In the genomic region with DNA sequence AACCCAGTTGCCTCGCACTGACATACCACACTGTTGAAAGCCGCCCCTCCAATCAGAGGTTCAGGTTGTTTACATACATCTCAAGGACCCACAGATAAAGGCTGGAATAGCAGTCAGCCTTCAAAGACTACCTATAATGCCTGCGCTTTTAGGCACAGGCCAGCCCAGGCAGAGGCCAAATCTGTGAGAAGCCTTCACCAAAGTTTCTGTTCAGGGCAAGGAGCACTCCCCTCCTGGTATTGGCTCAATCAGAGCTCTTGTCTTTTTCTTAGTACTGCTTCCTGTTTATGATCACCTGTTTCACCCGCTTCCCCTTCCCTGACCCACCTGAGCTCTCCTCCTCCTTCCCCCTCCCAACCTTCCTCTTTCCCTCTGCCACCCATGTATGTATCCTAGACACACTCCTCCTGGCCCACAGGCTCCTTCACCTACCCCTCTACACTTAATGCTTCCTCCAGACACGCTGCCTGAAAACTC, we compare ENCODE assay signal across 14 cellular contexts. TPM values are rescaled to one million over a fixed set of nuclear protein-coding genes. Genes with fewer than 3 reads are reported as not detected.
DNase-seq lines count a peak whose midpoint lies in the region; ATAC-seq and TF ChIP-seq lines count a peak whose summit lies in the region.
"Had no signal": no experiment of that assay in that cellular context is flagged by ENCODE, and none has a peak within 500 bp of the region (broad histone marks: within the 10 kb centered on the region; RNA-seq: fewer than 3 reads in every experiment).

No MANE protein-coding gene starts in this region.

- H3K36me3 ChIP-seq in OCI-LY7 (ENCODE audit: insufficient read depth, low read length), result no peaks in the 10 kb centered on the region

- peaks cover 44% of the 10 kb centered on the region for H3K4me1 Mint-ChIP-seq in activated CD4-positive, alpha-beta T cell treated with anti-CD3 and anti-CD28 coated beads for 36 hours
- peaks cover 12% of the 10 kb centered on the region for H3K4me1 Mint-ChIP-seq in central memory CD8-positive, alpha-beta T cell
- peaks cover 7% of the 10 kb centered on the region for H3K4me1 Mint-ChIP-seq in neural crest cell
- H3K4me1 Mint-ChIP-seq in stimulated activated naive B cell treated with anti-CD40 and anti-IgM and Interleukin-4, amounts not matched to agents 10 μg/mL and 1 μg/mL and 100 μg/mL, for 72 hours, result peaks cover 0 to 6% of the 10 kb centered on the region in 2 donors

- no peaks in the 10 kb centered on the region for H3K9me2 ChIP-seq in OCI-LY7 (ENCODE audit: insufficient read depth, low read length)

- no TSS peak for BruUV-seq in OCI-LY7 (replicated peaks; lab: Mats Ljungman, UMichigan)

- peak; percentile 62 for ATAC-seq in activated CD4-positive, alpha-beta T cell treated with anti-CD3 and anti-CD28 coated beads for 36 hours
- ATAC-seq in central memory CD8-positive, alpha-beta T cell (replicated peaks; ENCODE audit: extremely low read depth, poor library complexity, severe bottlenecking), result no peak
- ATAC-seq in stimulated activated naive B cell treated with anti-CD40 and anti-IgM and Interleukin-4, amounts not matched to agents 10 μg/mL and 1 μg/mL and 100 μg/mL, for 72 hours (replicated peaks), result no peak
- no peak for ATAC-seq in HG02884 (IDR thresholded peaks at IDR 0.05; ENCODE audit: unreplicated experiment)

- POLR2A ChIA-PET in activated CD4-positive, alpha-beta T cell treated with anti-CD3 and anti-CD28 coated beads for 36 hours (lab: Charles Lee), result no interaction called here
- POLR2A ChIA-PET in OCI-LY7 (lab: Charles Lee), result interaction anchor here (0.6 to 3.2 kb wide), 2 partner anchors 11 to 174 kb away, joined by 4 to 10 read pairs; no protein-coding TSS in a partner anchor

- H3K4me1 ChIP-seq in OCI-LY7 (ENCODE audit: insufficient read depth, low read length, poor library complexity, severe bottlenecking), result peaks cover 9% of the 10 kb centered on the region

- H3K27ac Mint-ChIP-seq in activated CD4-positive, alpha-beta T cell treated with anti-CD3 and anti-CD28 coated beads for 36 hours, result peak overlapping the region; percentile 88
- H3K27ac Mint-ChIP-seq in central memory CD8-positive, alpha-beta T cell (ENCODE audit: low read depth), result peak overlapping the region; percentile 63
- H3K27ac Mint-ChIP-seq in neural crest cell (ENCODE audit: unreplicated experiment), result peak overlapping the region; percentile 29
- no peak overlapping the region for H3K27ac Mint-ChIP-seq in stimulated activated naive B cell treated with anti-CD40 and anti-IgM and Interleukin-4, amounts not matched to agents 10 μg/mL and 1 μg/mL and 100 μg/mL, for 72 hours

- H3K4me3 ChIP-seq in OCI-LY7 (ENCODE audit: low read depth, low read length, poor library complexity, severe bottlenecking), result no peak overlapping the region

- CTCF ChIA-PET in activated CD4-positive, alpha-beta T cell treated with anti-CD3 and anti-CD28 coated beads for 36 hours (lab: Charles Lee), result interaction anchor here (0.5 to 1.6 kb wide), 5 partner anchors 9 to 972 kb away, joined by 3 to 6 read pairs (median 5); no protein-coding TSS in a partner anchor
- CTCF ChIA-PET in OCI-LY7 (lab: Charles Lee; ENCODE audit: unreplicated experiment), result no interaction called here

- TF ChIP-seq CTCF in OCI-LY7 (conservative IDR thresholded peaks at IDR 0.05; ENCODE audit: low read length) (no peak), neural crest cell (conservative IDR thresholded peaks at IDR 0.05) (no peak)

- no peak overlapping the region for H3K4me3 Mint-ChIP-seq in activated CD4-positive, alpha-beta T cell treated with anti-CD3 and anti-CD28 coated beads for 36 hours
- no peak overlapping the region for H3K4me3 Mint-ChIP-seq in central memory CD8-positive, alpha-beta T cell
- H3K4me3 Mint-ChIP-seq in neural crest cell, result no peak overlapping the region
- H3K4me3 Mint-ChIP-seq in stimulated activated naive B cell treated with anti-CD40 and anti-IgM and Interleukin-4, amounts not matched to agents 10 μg/mL and 1 μg/mL and 100 μg/mL, for 72 hours, result no peak overlapping the region

- H4K20me1 ChIP-seq in OCI-LY7 (ENCODE audit: insufficient read depth, low read length), result no peaks in the 10 kb centered on the region

- H3K36me3 Mint-ChIP-seq in activated CD4-positive, alpha-beta T cell treated with anti-CD3 and anti-CD28 coated beads for 36 hours (ENCODE audit: low read depth), result peaks cover 18% of the 10 kb centered on the region
- H3K36me3 Mint-ChIP-seq in central memory CD8-positive, alpha-beta T cell (ENCODE audit: insufficient read depth), result peaks cover 2% of the 10 kb centered on the region
- H3K36me3 Mint-ChIP-seq in neural crest cell (ENCODE audit: low read depth), result peaks cover 2% of the 10 kb centered on the region
- no peaks in the 10 kb centered on the region for H3K36me3 Mint-ChIP-seq in stimulated activated naive B cell treated with anti-CD40 and anti-IgM and Interleukin-4, amounts not matched to agents 10 μg/mL and 1 μg/mL and 100 μg/mL, for 72 hours

- no peaks in the 10 kb centered on the region for H3K9me3 Mint-ChIP-seq in activated CD4-positive, alpha-beta T cell treated with anti-CD3 and anti-CD28 coated beads for 36 hours (ENCODE audit: low read depth)
- H3K9me3 Mint-ChIP-seq in central memory CD8-positive, alpha-beta T cell, result no peaks in the 10 kb centered on the region
- H3K9me3 Mint-ChIP-seq in neural crest cell, result no peaks in the 10 kb centered on the region
- no peaks in the 10 kb centered on the region for H3K9me3 Mint-ChIP-seq in stimulated activated naive B cell treated with anti-CD40 and anti-IgM and Interleukin-4, amounts not matched to agents 10 μg/mL and 1 μg/mL and 100 μg/mL, for 72 hours

- no peak overlapping the region for H3K27ac ChIP-seq in OCI-LY7 (ENCODE audit: low read depth, low read length, poor library complexity, severe bottlenecking)
- H3K27ac ChIP-seq: VCaP had no signal

- H3K27me3 Mint-ChIP-seq in activated CD4-positive, alpha-beta T cell treated with anti-CD3 and anti-CD28 coated beads for 36 hours, result no peaks in the 10 kb centered on the region
- H3K27me3 Mint-ChIP-seq in central memory CD8-positive, alpha-beta T cell, result no peaks in the 10 kb centered on the region
- H3K27me3 Mint-ChIP-seq in neural crest cell (ENCODE audit: low read depth), result no peaks in the 10 kb centered on the region
- no peaks in the 10 kb centered on the region for H3K27me3 Mint-ChIP-seq in stimulated activated naive B cell treated with anti-CD40 and anti-IgM and Interleukin-4, amounts not matched to agents 10 μg/mL and 1 μg/mL and 100 μg/mL, for 72 hours

- H3K9me3 ChIP-seq in OCI-LY7 (ENCODE audit: low read length), result no peaks in the 10 kb centered on the region

- H2AFZ ChIP-seq in OCI-LY7 (ENCODE audit: low read length), result peak overlapping the region; percentile 82; the same call in 1 of the 2 replicates

- peak overlapping the region; percentile 32 for H3K4me2 ChIP-seq in OCI-LY7 (ENCODE audit: low read length)

- H3K79me2 ChIP-seq in OCI-LY7 (ENCODE audit: insufficient read depth, low read depth, low read length), result no peaks in the 10 kb centered on the region

- no peak for DNase-seq in activated CD4-positive, alpha-beta T cell treated with anti-CD3 and anti-CD28 coated beads for 36 hours
- DNase-seq in activated CD4-positive, alpha-beta T cell treated with anti-CD3 and anti-CD28 coated beads for 48 hours, result no peak
- DNase-seq in OCI-LY7 (ENCODE audit: low spot score) (peak; percentile 28), neural crest cell (ENCODE audit: low read depth, low spot score) (no peak), HCEC 1CT (no peak)
- no peak for DNase-seq in central memory CD8-positive, alpha-beta T cell (ENCODE audit: low spot score in 2 of 2)
- no peak for DNase-seq in stimulated activated naive B cell treated with anti-CD40 and anti-IgM and Interleukin-4, amounts not matched to agents 10 μg/mL and 1 μg/mL and 100 μg/mL, for 72 hours
- DNase-seq: EL, kidney, NCI-H1105 treated with DMSO at 0.1 percent for 48 hours, NCI-H526, nucleus accumbens had no signal

- intact Hi-C loops in activated CD4-positive, alpha-beta T cell treated with anti-CD3 and anti-CD28 coated beads for 36 hours (cut with DNase I, micrococcal nuclease), result no loop called here
- intact Hi-C loops in OCI-LY7 (cut with micrococcal nuclease; ENCODE audit: unreplicated experiment), result no loop called here

RNA-seq across cellular contexts. Expression of gene DUSP16, which starts 34.8 kb away (rescaled TPM):
- total RNA-seq in activated CD4-positive, alpha-beta T cell treated with anti-CD3 and anti-CD28 coated beads for 36 hours, result 10 to 100 TPM; 39.3 to 40.4 TPM
- total RNA-seq in OCI-LY7 (2014; rRNA removed; shearing (Covaris generic)), result 2.8 and 3.7 TPM in 2 replicates
- total RNA-seq in OCI-LY7 (2022), result 6.7 and 11.8 TPM in 2 replicates
- 30.8 and 32.0 TPM in 2 replicates for total RNA-seq in neural crest cell
